Comparison of ENCODE assay signal across 1 cellular context in genomic region chr6:142306736-142307135, GRCh38.
TF ChIP-seq lines count a peak whose summit lies in the region.

No MANE protein-coding gene starts in this region.

TF ChIP-seq in HepG2, 621 proteins besides CTCF, POLR2A, EP300 and RAD21 (continued from another document):
- TF ChIP-seq LRRFIP1 (CRISPR knock-in tag; conservative IDR thresholded peaks at IDR 0.05) (no peak), CEBPZ (IDR thresholded peaks at IDR 0.05; ENCODE audit: low read length) (no peak), AHDC1 (CRISPR knock-in tag; IDR thresholded peaks at IDR 0.05; ENCODE audit: borderline replicate concordance) (0 out of 2 replicates have a peak, but pooled peaks have one; percentile 29), NCOA2 (CRISPR knock-in tag; IDR thresholded peaks at IDR 0.05) (0 out of 2 replicates have a peak, but pooled peaks have one; percentile 14), CSRNP1 (CRISPR knock-in tag; IDR thresholded peaks at IDR 0.05) (no peak), RBFOX2 (IDR thresholded peaks at IDR 0.05; ENCODE audit: low read depth, low read length) (0 out of 2 replicates have a peak, but pooled peaks have one; percentile 45), FOXA3 (CRISPR knock-in tag; IDR thresholded peaks at IDR 0.05) (peak; percentile 46; the same call in 1 of the 2 replicates), ZNF891 (CRISPR knock-in tag; IDR thresholded peaks at IDR 0.05) (no peak), MBD4 (IDR thresholded peaks at IDR 0.05; ENCODE audit: borderline replicate concordance, low read length) (peak; percentile 83; the same call in 1 of the 2 replicates), PBX2 (CRISPR knock-in tag; IDR thresholded peaks at IDR 0.05) (no peak), ZNF512 (CRISPR knock-in tag; IDR thresholded peaks at IDR 0.05) (no peak), STAG1 (CRISPR knock-in tag; IDR thresholded peaks at IDR 0.05) (no peak), PAXIP1 (CRISPR knock-in tag; conservative IDR thresholded peaks at IDR 0.05) (0 out of 2 replicates have a peak, but pooled peaks have one; percentile 11), RXRB (CRISPR knock-in tag; IDR thresholded peaks at IDR 0.05; ENCODE audit: borderline replicate concordance) (peak; percentile 40; the same call in 1 of the 2 replicates), HMG20A (CRISPR knock-in tag; IDR thresholded peaks at IDR 0.05; ENCODE audit: borderline replicate concordance) (peak; percentile 24; the same call in 1 of the 2 replicates), RFX1 (IDR thresholded peaks at IDR 0.05) (no peak)
TF ChIP-seq in HepG2: peak in this region for 20.
